In genomic region chr21:16536661-16537359, GRCh38 we compare ENCODE assay signal across 10 cellular contexts.
DNase-seq lines count a peak whose midpoint lies in the region; ATAC-seq and TF ChIP-seq lines count a peak whose summit lies in the region.
"Had no signal": no experiment of that assay in that cellular context is flagged by ENCODE, and none has a peak within 500 bp of the region (broad histone marks: within the 10 kb centered on the region; RNA-seq: fewer than 3 reads in every experiment).

No MANE protein-coding gene starts in this region.

- ATAC-seq in GM18907 (IDR thresholded peaks at IDR 0.05; ENCODE audit: unreplicated experiment) = no peak

- H3K9me3 ChIP-seq in BE2C = no peaks in the 10 kb centered on the region

- H3K27me3 ChIP-seq in BE2C = no peaks in the 10 kb centered on the region

- TF ChIP-seq CTCF in BE2C (IDR thresholded peaks at IDR 0.05; ENCODE audit: low read depth, low read length) = no peak

- peak overlapping the region; percentile 93 for H3K27ac ChIP-seq in caudate nucleus (ENCODE audit: low read depth, low read length)

- DNase-seq in BE2C (no peak), NCI-H2029 (lab: John Stamatoyannopoulos, UW) (peak; percentile 55), caudate nucleus (lab: John Stamatoyannopoulos, UW) (peak in 2 of 61 donors; percentile 17 to 27), midbrain (lab: John Stamatoyannopoulos, UW) (peak; percentile 60), amniotic stem cell (lab: John Stamatoyannopoulos, UW) (no peak)
- DNase-seq in activated CD4-positive, alpha-beta T cell treated with anti-CD3 and anti-CD28 coated beads, Interleukin-2, amount 50 U/mL, for 4 hours = no peak
- DNase-seq in activated CD4-positive, alpha-beta T cell treated with anti-CD3 and anti-CD28 coated beads, Interleukin-2, amount 50 U/mL, for 1 hour = no peak
- DNase-seq: KG1, T-helper 9 cell had no signal

- H3K36me3 ChIP-seq in BE2C = peaks cover 9% of the 10 kb centered on the region

- no peaks in the 10 kb centered on the region; the same call in none of the 2 replicates for H3K4me1 ChIP-seq in BE2C

- peak overlapping the region; percentile 82 for H3K4me3 ChIP-seq in BE2C (ENCODE audit: low read depth, low read length)

Comparison
In these comparisons a context has a peak if more than half of its experiments do, and no peak if none do; other contexts are left out.
1. DNase-seq: peak in NCI-H2029 (single experiment) and midbrain (single experiment); none in BE2C (single experiment), amniotic stem cell (single experiment), activated CD4-positive, alpha-beta T cell treated with anti-CD3 and anti-CD28 coated beads, Interleukin-2, amount 50 U/mL, for 4 hours (0 of 2) and activated CD4-positive, alpha-beta T cell treated with anti-CD3 and anti-CD28 coated beads, Interleukin-2, amount 50 U/mL, for 1 hour (single experiment).